In genomic region chr20:20052074-20052970, GRCh38 we compare ENCODE assay signal across 8 cellular contexts. TPM values are rescaled to one million over a fixed set of nuclear protein-coding genes. Genes with fewer than 3 reads are reported as not detected.
A peak's percentile ranks its signal among the peaks of the same experiment; 100 is the strongest.
DNase-seq lines count a peak whose midpoint lies in the region; ATAC-seq lines count a peak whose summit lies in the region.

CFAP61 (plus strand) TSS chr20:20052532; CDS start chr20:20056654, 4,122 bp downstream.
CRNKL1 (minus strand) TSS chr20:20052466; CDS start chr20:20052342, 124 bp downstream.

- ATAC-seq in GM19351 (IDR thresholded peaks at IDR 0.05; ENCODE audit: unreplicated experiment) (peak; percentile 89), HG03520 (IDR thresholded peaks at IDR 0.05; ENCODE audit: unreplicated experiment) (peak; percentile 89), left colon (peak; percentile 96)

- DNase-seq in C1 segment of cervical spinal cord (lab: John Stamatoyannopoulos, UW) (peak; percentile 76 to 99 (median 94)), NCI-H526 treated with DMSO at 0.1 percent for 48 hours (lab: John Stamatoyannopoulos, UW) (peak; percentile 97), cortex of kidney (lab: John Stamatoyannopoulos, UW) (peak; percentile 54), left colon (peak; percentile 97 to 99)
- peak; percentile 97 for DNase-seq in activated CD4-positive, alpha-beta T cell treated with anti-CD3 and anti-CD28 coated beads, Interleukin-2, amount 50 U/mL, for 1 hour
- peak; percentile 91 to 96 for DNase-seq in stimulated activated CD4-positive, alpha-beta T cell treated with anti-CD3 and anti-CD28 coated beads, Interleukin-1b, Interleukin-23, amount 100 ng/mL, for 4 hours (ENCODE audit: low read depth in 2 of 2)

- intact Hi-C loops in left colon (cut with DNase I, micrococcal nuclease) = no loop called here

RNA-seq across cellular contexts. Expression of gene CFAP61, which starts in this region (rescaled TPM):
- total RNA-seq in left colon = under 1 TPM in 1 of 2 donors, not detected in 1; 0.67 TPM

RNA-seq across cellular contexts. Expression of gene CRNKL1, which starts in this region (rescaled TPM):
- total RNA-seq in left colon = 10 to 100 TPM; 15.2 to 22.4 TPM

Comparison
In these comparisons a context has a peak if more than half of its experiments do, and no peak if none do; other contexts are left out.
1. Peak in every context shown above with its lines: DNase-seq and ATAC-seq.